ENCODE assay signal across 15 cellular contexts in genomic region chr7:97119747-97120146, GRCh38. TPM values are rescaled to one million over a fixed set of nuclear protein-coding genes. Genes with fewer than 3 reads are reported as not detected.
DNase-seq lines count a peak whose midpoint lies in the region; ATAC-seq, FAIRE-seq and TF ChIP-seq lines count a peak whose summit lies in the region.
"Had no signal": no experiment of that assay in that cellular context is flagged by ENCODE, and none has a peak within 500 bp of the region (broad histone marks: within the 10 kb centered on the region; RNA-seq: fewer than 3 reads in every experiment).

No MANE protein-coding gene starts in this region.

- H3K4me1 ChIP-seq in BLaER1 treated with 17β-estradiol and CSF1 and Interleukin-3, amounts not matched to agents 10 nM and 100 nM, result peaks cover 21 to 33% (median 30%) of the 10 kb centered on the region in 10 experiments
- H3K4me1 ChIP-seq in PC-9 (replicated peaks; ENCODE audit: insufficient read depth) (peaks cover 15% of the 10 kb centered on the region), iPS-20b (ENCODE audit: insufficient read depth, low read length) (peaks cover 3% of the 10 kb centered on the region; the same call in 1 of the 2 replicates), gastroesophageal sphincter (peaks cover 0 to 17% (median 7%) of the 10 kb centered on the region in 3 donors)

- no peak for FAIRE-seq in HTR-8/SVneo (lab: Jason Lieb, UNC)

- peaks cover 28% of the 10 kb centered on the region for H3K79me2 ChIP-seq in PC-9 (ENCODE audit: low read depth)

- H4K20me1 ChIP-seq in BLaER1 treated with 17β-estradiol and CSF1 and Interleukin-3, amounts not matched to agents 10 nM and 100 nM, result no peaks in the 10 kb centered on the region
- H4K20me1 ChIP-seq in PC-9 (ENCODE audit: insufficient read depth), result no peaks in the 10 kb centered on the region

- peaks cover 20% of the 10 kb centered on the region for H3K4me1 Mint-ChIP-seq in Calu3 (ENCODE audit: low read depth, unreplicated experiment)

- H3K4me2 ChIP-seq in BLaER1 treated with 17β-estradiol and CSF1 and Interleukin-3, amounts not matched to agents 10 nM and 100 nM, result peak overlapping the region; percentile 46 to 79 (median 64); a peak in 20 of 22 replicates
- H3K4me2 ChIP-seq in PC-9, result peak overlapping the region; percentile 92

- peaks cover 17% of the 10 kb centered on the region for H3K36me3 Mint-ChIP-seq in Calu3 (ENCODE audit: insufficient read depth, unreplicated experiment)

- peaks cover 0 to 9% (median 6%) of the 10 kb centered on the region in 11 experiments; a peak in 7 of 22 replicates for H3K27me3 ChIP-seq in BLaER1 treated with 17β-estradiol and CSF1 and Interleukin-3, amounts not matched to agents 10 nM and 100 nM
- H3K27me3 ChIP-seq in PC-9 (ENCODE audit: insufficient read depth, low read depth) (no peaks in the 10 kb centered on the region), iPS-20b (ENCODE audit: insufficient read depth, low read length) (no peaks in the 10 kb centered on the region), gastroesophageal sphincter (no peaks in the 10 kb centered on the region)
- H3K27me3 ChIP-seq: dorsolateral prefrontal cortex had no signal

- H3F3A ChIP-seq in PC-9 (ENCODE audit: insufficient read depth, low read depth), result no peaks in the 10 kb centered on the region

- intact Hi-C loops in Calu3 (cut with micrococcal nuclease; ENCODE audit: unreplicated experiment) (no loop called here), PC-9 (cut with micrococcal nuclease; ENCODE audit: unreplicated experiment) (loop anchor here (5.0 kb wide), 1 partner anchor 1048 kb away; no protein-coding TSS in a partner anchor)

- TF ChIP-seq POLR2A in gastroesophageal sphincter (IDR thresholded peaks at IDR 0.05), result no peak

- H3K4me3 ChIP-seq in BLaER1 treated with 17β-estradiol and CSF1 and Interleukin-3, amounts not matched to agents 10 nM and 100 nM, result peak overlapping the region in 8 of 10 experiments; percentile 59 to 73 (median 66); a peak in 11 of 20 replicates
- no peak overlapping the region for H3K4me3 ChIP-seq in PC-9
- peak overlapping the region; percentile 86; the same call in 1 of the 2 replicates for H3K4me3 ChIP-seq in iPS-20b (ENCODE audit: low read length)
- no peak overlapping the region for H3K4me3 ChIP-seq in gastroesophageal sphincter
- H3K4me3 ChIP-seq: mucosa of descending colon had no signal

- no peaks in the 10 kb centered on the region for H3K9me2 ChIP-seq in PC-9 (ENCODE audit: insufficient read depth)

- no peak overlapping the region for H3K27ac Mint-ChIP-seq in Calu3 (ENCODE audit: unreplicated experiment)

- WGBS in gastroesophageal sphincter (ENCODE audit: low coverage in 1 of 2), 2 donors, result 73 to 94% methylated on average over 2 of the region's 2 CpGs

- BruUV-seq in Calu3 (replicated peaks; lab: Mats Ljungman, UMichigan) (no TSS peak), PC-9 (replicated peaks; lab: Mats Ljungman, UMichigan) (no TSS peak)

- no peak for ATAC-seq in gastroesophageal sphincter
- ATAC-seq: HCT116, mucosa of descending colon, SK-N-SH treated with all-trans-retinoic acid at 6 μM for 48 hours had no signal

- POLR2A ChIA-PET in PC-9 (lab: Charles Lee; ENCODE audit: unreplicated experiment), result no interaction called here

- DNase-seq in Calu3, result no peak
- no peak for DNase-seq in PC-9
- DNase-seq in HTR-8/SVneo (ENCODE audit: insufficient read length, low spot score), result no peak
- DNase-seq in HPDE6-E6E7 (ENCODE audit: extremely low spot score), result no peak
- DNase-seq in DMS 273 treated with DMSO at 0.1 percent for 48 hours (lab: John Stamatoyannopoulos, UW), result no peak
- DNase-seq: C1 segment of cervical spinal cord, dorsolateral prefrontal cortex, EL, mucosa of descending colon, NCI-H345 had no signal

- TF ChIP-seq EP300 in gastroesophageal sphincter (IDR thresholded peaks at IDR 0.05), result no peak

- H3K27me3 Mint-ChIP-seq in Calu3 (ENCODE audit: unreplicated experiment), result no peaks in the 10 kb centered on the region

- H3K36me3 ChIP-seq in BLaER1 treated with 17β-estradiol and CSF1 and Interleukin-3, amounts not matched to agents 10 nM and 100 nM, result no peaks in the 10 kb centered on the region
- no peaks in the 10 kb centered on the region for H3K36me3 ChIP-seq in PC-9 (ENCODE audit: low read depth)
- H3K36me3 ChIP-seq in iPS-20b (ENCODE audit: insufficient read depth, low read depth, low read length), result no peaks in the 10 kb centered on the region
- H3K36me3 ChIP-seq in gastroesophageal sphincter, result no peaks in the 10 kb centered on the region

- TF ChIP-seq CTCF in Calu3 (IDR thresholded peaks at IDR 0.05; ENCODE audit: unreplicated experiment) (no peak), PC-9 (conservative IDR thresholded peaks at IDR 0.05) (no peak), gastroesophageal sphincter (IDR thresholded peaks at IDR 0.05) (no peak)

- H3K9me3 ChIP-seq in BLaER1 treated with 17β-estradiol and CSF1 and Interleukin-3, amounts not matched to agents 10 nM and 100 nM (replicated peaks in 1 of 11), result peaks cover 21 to 45% (median 31%) of the 10 kb centered on the region in 11 experiments
- H3K9me3 ChIP-seq in PC-9 (ENCODE audit: insufficient read depth, low read depth) (no peaks in the 10 kb centered on the region), iPS-20b (ENCODE audit: insufficient read depth, low read depth, low read length) (no peaks in the 10 kb centered on the region), gastroesophageal sphincter (no peaks in the 10 kb centered on the region)
- H3K9me3 ChIP-seq: mucosa of descending colon had no signal

- CTCF ChIA-PET in Calu3 (lab: Charles Lee) (no interaction called here), PC-9 (lab: Charles Lee) (no interaction called here)

- H3K9ac ChIP-seq in BLaER1 treated with 17β-estradiol and CSF1 and Interleukin-3, amounts not matched to agents 10 nM and 100 nM, result peak overlapping the region in 1 of 11 experiments; percentile 84; a peak in 1 of 22 replicates
- no peak overlapping the region for H3K9ac ChIP-seq in iPS-20b (ENCODE audit: low read depth, low read length)

- peaks cover 5% of the 10 kb centered on the region for H3K9me3 Mint-ChIP-seq in Calu3 (ENCODE audit: low read depth, unreplicated experiment)

- peak overlapping the region; percentile 88 for H3K4me3 Mint-ChIP-seq in Calu3 (ENCODE audit: low read depth, unreplicated experiment)

- peak overlapping the region in 6 of 11 experiments; percentile 81 to 93 (median 86); a peak in 11 of 22 replicates for H3K27ac ChIP-seq in BLaER1 treated with 17β-estradiol and CSF1 and Interleukin-3, amounts not matched to agents 10 nM and 100 nM
- no peak overlapping the region for H3K27ac ChIP-seq in PC-9
- H3K27ac ChIP-seq in iPS-20b (ENCODE audit: low read length), result no peak overlapping the region
- H3K27ac ChIP-seq in gastroesophageal sphincter, result no peak overlapping the region
- H3K27ac ChIP-seq: dorsolateral prefrontal cortex had no signal

- H2AFZ ChIP-seq in PC-9, result no peak overlapping the region

RNA-seq across cellular contexts. Expression of gene SDHAF3, which starts 2.2 kb away (rescaled TPM):
- total RNA-seq in Calu3 (2022) (9.2 and 11.9 TPM in 2 replicates), PC-9 (2021) (23.7 and 27.4 TPM in 2 replicates), gastroesophageal sphincter (1 to 10 TPM; 6.9 to 8.5 (median 7.2) TPM)

Comparison
In these comparisons a context has a peak if more than half of its experiments do, and no peak if none do; other contexts are left out.
1. H3K27ac ChIP-seq: peak in BLaER1 treated with 17β-estradiol and CSF1 and Interleukin-3, amounts not matched to agents 10 nM and 100 nM (6 of 11); none in PC-9 (single experiment), iPS-20b (single experiment) and gastroesophageal sphincter (0 of 4).
2. H3K4me3 ChIP-seq: peak in BLaER1 treated with 17β-estradiol and CSF1 and Interleukin-3, amounts not matched to agents 10 nM and 100 nM (8 of 10) and iPS-20b (single experiment); none in PC-9 (single experiment) and gastroesophageal sphincter (0 of 2).